In the genomic region with DNA sequence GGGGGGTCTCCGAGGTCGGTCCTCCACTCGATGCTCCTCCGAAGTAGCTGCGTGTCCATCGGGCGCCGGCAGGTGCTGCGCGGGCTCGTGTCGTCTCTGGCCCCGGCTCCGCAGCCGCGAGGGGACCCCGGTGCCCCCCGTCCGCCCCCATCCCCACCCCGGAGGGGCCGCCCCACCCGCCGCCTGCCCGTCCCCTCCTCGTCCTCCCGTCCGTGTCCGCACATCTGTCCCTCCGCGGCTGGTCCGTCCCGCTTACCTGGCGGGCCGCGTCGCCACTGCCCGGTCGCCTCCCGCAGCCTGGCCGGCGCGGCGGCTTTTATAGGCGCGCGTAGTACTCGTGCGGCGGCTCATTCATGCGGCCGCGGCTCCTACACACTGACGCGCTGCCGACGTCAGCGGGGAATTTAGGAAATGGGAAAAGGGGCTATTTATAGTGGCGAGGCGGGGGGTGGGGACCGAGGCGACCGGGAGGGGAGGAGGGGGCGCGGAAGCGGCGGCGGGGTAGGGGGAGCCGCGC, we compare ENCODE assay signal across 1 cellular context.
TF ChIP-seq lines count a peak whose summit lies in the region.

No MANE protein-coding gene starts in this region.

TF ChIP-seq in H1, 55 proteins besides CTCF, POLR2A, EP300 and RAD21:
- no peak for TF ChIP-seq BCL11A (IDR thresholded peaks at IDR 0.05; ENCODE audit: low read depth in 2 of 2, low read length in 2 of 2)
- TF ChIP-seq TAF7 (optimal IDR thresholded peaks at IDR 0.05; ENCODE audit: borderline replicate concordance, low read depth, low read length) = no peak
- TF ChIP-seq SP1 (IDR thresholded peaks at IDR 0.05; ENCODE audit: low read depth, low read length) = no peak
- no peak for TF ChIP-seq FOSL1 (IDR thresholded peaks at IDR 0.05; ENCODE audit: insufficient read depth, low read depth, low read length)
- TF ChIP-seq, protein P1, sequence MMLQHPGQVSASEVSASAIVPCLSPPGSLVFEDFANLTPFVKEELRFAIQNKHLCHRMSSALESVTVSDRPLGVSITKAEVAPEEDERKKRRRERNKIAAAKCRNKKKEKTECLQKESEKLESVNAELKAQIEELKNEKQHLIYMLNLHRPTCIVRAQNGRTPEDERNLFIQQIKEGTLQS (IDR thresholded peaks at IDR 0.05; ENCODE audit: insufficient read depth, low read depth, low read length) = no peak
- no peak for TF ChIP-seq EGR1 (IDR thresholded peaks at IDR 0.05; ENCODE audit: borderline replicate concordance, low read depth, low read length)
- peak; percentile 26 for TF ChIP-seq KDM4A (IDR thresholded peaks at IDR 0.05; ENCODE audit: low read depth, low read length, severe bottlenecking)
- no peak for TF ChIP-seq HDAC2 (IDR thresholded peaks at IDR 0.05; ENCODE audit: borderline replicate concordance in 1 of 2, low read depth in 2 of 2, low read length in 2 of 2)
- TF ChIP-seq KDM1A (IDR thresholded peaks at IDR 0.05; ENCODE audit: borderline replicate concordance, low read length) = no peak
- no peak for TF ChIP-seq SRF (IDR thresholded peaks at IDR 0.05; ENCODE audit: low read depth, low read length)
- peak; percentile 89 for TF ChIP-seq CREB1 (IDR thresholded peaks at IDR 0.05)
